ENCODE assay signal across 9 cellular contexts in the genomic region with DNA sequence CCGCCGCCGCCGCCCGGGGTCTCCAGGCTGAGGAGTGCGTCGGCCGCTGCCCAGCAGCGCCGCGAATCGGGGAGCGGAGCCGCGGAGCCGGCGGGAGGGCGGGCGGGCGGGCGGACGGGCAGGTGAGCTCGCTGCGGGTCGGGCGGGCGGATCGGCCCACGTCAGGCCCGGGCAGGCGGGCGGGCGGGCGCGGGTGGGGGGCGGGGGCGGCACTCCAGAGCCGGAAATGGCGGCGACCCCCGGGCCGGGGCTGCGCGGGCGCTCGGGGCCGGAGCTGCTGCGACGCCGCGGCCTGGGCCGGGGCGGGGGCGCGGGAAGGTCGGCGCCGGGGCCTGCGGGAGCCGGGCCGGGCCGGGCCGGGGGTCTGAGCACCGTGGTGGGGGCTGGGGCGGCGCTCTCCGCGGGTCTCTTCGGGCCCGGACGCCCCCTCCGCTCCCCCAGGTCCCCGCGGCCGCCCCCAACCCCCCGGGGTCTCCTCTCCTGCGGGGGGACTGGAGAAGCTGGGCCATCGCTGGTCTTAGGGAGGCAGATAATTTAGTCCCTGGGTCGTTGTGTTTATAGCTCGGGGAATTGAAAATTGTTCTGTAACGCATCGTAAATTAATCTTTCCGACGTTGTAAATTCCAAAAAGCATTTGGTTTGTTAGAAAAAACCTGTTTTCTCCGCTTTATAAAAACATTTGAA. TPM values are rescaled to one million over a fixed set of nuclear protein-coding genes. Genes with fewer than 3 reads are reported as not detected.
DNase-seq lines count a peak whose midpoint lies in the region; ATAC-seq and TF ChIP-seq lines count a peak whose summit lies in the region.
"Had no signal": no experiment of that assay in that cellular context is flagged by ENCODE, and none has a peak within 500 bp of the region (broad histone marks: within the 10 kb centered on the region; RNA-seq: fewer than 3 reads in every experiment).

No MANE protein-coding gene starts in this region.

- no peaks in the 10 kb centered on the region for H3K9me3 ChIP-seq in HUES64 (ENCODE audit: insufficient read depth, low read depth, low read length)

- no peak overlapping the region for H3K27ac ChIP-seq in HUES64 (ENCODE audit: low read depth, low read length)

- ATAC-seq in activated CD8-positive, alpha-beta memory T cell treated with anti-CD3 and anti-CD28 coated beads, Interleukin-2, amount 10 ng/mL, durations not matched to agents 7 days and 5 days, result no peak

- H3K9ac ChIP-seq in HUES64 (ENCODE audit: low read depth, low read length), result peak overlapping the region; percentile 72

- H3K27ac Mint-ChIP-seq in activated CD8-positive, alpha-beta memory T cell treated with anti-CD3 and anti-CD28 coated beads, Interleukin-2, amount 10 ng/mL, durations not matched to agents 7 days and 5 days, result peak overlapping the region; percentile 97
- peak overlapping the region; percentile 43 for H3K27ac Mint-ChIP-seq in nephron progenitor cell

- TF ChIP-seq CTCF in choroid plexus epithelial cell (conservative IDR thresholded peaks at IDR 0.05; ENCODE audit: low read depth, low read length), result no peak
- no peak for TF ChIP-seq CTCF in nephron progenitor cell (IDR thresholded peaks at IDR 0.05)

- H3K4me1 ChIP-seq in HUES64 (ENCODE audit: insufficient read depth, low read length), result peaks cover 10% of the 10 kb centered on the region; the same call in 1 of the 2 replicates

- CTCF ChIA-PET in activated CD8-positive, alpha-beta memory T cell treated with anti-CD3 and anti-CD28 coated beads, Interleukin-2, amount 10 ng/mL, durations not matched to agents 7 days and 5 days (lab: Charles Lee), result interaction anchor here (0.7 to 2.1 kb wide), 8 partner anchors 15 to 361 kb away, joined by 3 to 6 read pairs (median 4); a partner anchor contains a TSS

- under 1% methylated on average over 81 of the region's 85 CpGs for WGBS in HUES64

- H3K27me3 ChIP-seq in HUES64 (ENCODE audit: insufficient read depth, low read length), result no peaks in the 10 kb centered on the region

- H3K4me3 ChIP-seq in HUES64 (ENCODE audit: low read length), result peak overlapping the region; percentile 83
- H3K4me3 ChIP-seq in choroid plexus epithelial cell (ENCODE audit: low read depth, low read length), result peak overlapping the region; percentile 67

- H3K27me3 Mint-ChIP-seq in activated CD8-positive, alpha-beta memory T cell treated with anti-CD3 and anti-CD28 coated beads, Interleukin-2, amount 10 ng/mL, durations not matched to agents 7 days and 5 days, result no peaks in the 10 kb centered on the region
- H3K27me3 Mint-ChIP-seq in nephron progenitor cell (ENCODE audit: low read depth, poor library complexity), result peaks cover 3% of the 10 kb centered on the region

- no peaks in the 10 kb centered on the region for H3K9me3 Mint-ChIP-seq in activated CD8-positive, alpha-beta memory T cell treated with anti-CD3 and anti-CD28 coated beads, Interleukin-2, amount 10 ng/mL, durations not matched to agents 7 days and 5 days (ENCODE audit: low read depth)
- no peaks in the 10 kb centered on the region for H3K9me3 Mint-ChIP-seq in nephron progenitor cell

- DNase-seq in activated CD8-positive, alpha-beta memory T cell treated with anti-CD3 and anti-CD28 coated beads, Interleukin-2, amount 10 ng/mL, durations not matched to agents 7 days and 5 days, result no peak
- no peak for DNase-seq in activated CD8-positive, alpha-beta memory T cell treated with anti-CD3 and anti-CD28 coated beads for 24 hours
- DNase-seq in choroid plexus epithelial cell (ENCODE audit: low read depth) (no peak), nephron progenitor cell (no peak), NOMO-1 (lab: John Stamatoyannopoulos, UW; ENCODE audit: unreplicated experiment in 2 of 2) (no peak), DMS53 treated with DMSO at 0.1 percent for 48 hours (lab: John Stamatoyannopoulos, UW; ENCODE audit: unreplicated experiment) (no peak)
- DNase-seq in activated CD8-positive, alpha-beta memory T cell treated with anti-CD3 and anti-CD28 coated beads, Interleukin-2, amount 50 U/mL, for 48 hours, result no peak

- peak overlapping the region; percentile 91 for H3K4me3 Mint-ChIP-seq in activated CD8-positive, alpha-beta memory T cell treated with anti-CD3 and anti-CD28 coated beads, Interleukin-2, amount 10 ng/mL, durations not matched to agents 7 days and 5 days
- peak overlapping the region; percentile 89 for H3K4me3 Mint-ChIP-seq in nephron progenitor cell

- H3K4me1 Mint-ChIP-seq in activated CD8-positive, alpha-beta memory T cell treated with anti-CD3 and anti-CD28 coated beads, Interleukin-2, amount 10 ng/mL, durations not matched to agents 7 days and 5 days, result peaks cover 38% of the 10 kb centered on the region
- peaks cover 39% of the 10 kb centered on the region for H3K4me1 Mint-ChIP-seq in nephron progenitor cell

- H3K36me3 Mint-ChIP-seq in activated CD8-positive, alpha-beta memory T cell treated with anti-CD3 and anti-CD28 coated beads, Interleukin-2, amount 10 ng/mL, durations not matched to agents 7 days and 5 days, result peaks cover 15% of the 10 kb centered on the region
- H3K36me3 Mint-ChIP-seq in nephron progenitor cell (ENCODE audit: low read depth), result peaks cover 15% of the 10 kb centered on the region

- peaks cover 12% of the 10 kb centered on the region for H3K36me3 ChIP-seq in HUES64 (ENCODE audit: insufficient read depth, low read length)

RNA-seq across cellular contexts. Expression of a gene that starts 0.4 kb away (rescaled TPM):
- total RNA-seq in activated CD8-positive, alpha-beta memory T cell treated with anti-CD3 and anti-CD28 coated beads, Interleukin-2, amount 10 ng/mL, durations not matched to agents 7 days and 5 days, result 10 to 100 TPM; 44.4 to 51.9 TPM
- polyA plus RNA-seq in HUES64 (2013, experiment 1 of 2), result 19.1 TPM
- polyA plus RNA-seq in HUES64 (2013, experiment 2 of 2), result 19.7 TPM

RNA-seq across cellular contexts. Expression of a gene that starts 30.3 kb away (rescaled TPM):
- 10 to 100 TPM; 33.5 to 46.2 TPM for total RNA-seq in activated CD8-positive, alpha-beta memory T cell treated with anti-CD3 and anti-CD28 coated beads, Interleukin-2, amount 10 ng/mL, durations not matched to agents 7 days and 5 days
- polyA plus RNA-seq in HUES64 (2013, experiment 1 of 2), result 68.5 TPM
- polyA plus RNA-seq in HUES64 (2013, experiment 2 of 2), result 63.7 TPM

RNA-seq across cellular contexts. Expression of a gene that starts 34.0 kb away (rescaled TPM):
- total RNA-seq in activated CD8-positive, alpha-beta memory T cell treated with anti-CD3 and anti-CD28 coated beads, Interleukin-2, amount 10 ng/mL, durations not matched to agents 7 days and 5 days, result not detected
- not detected for polyA plus RNA-seq in HUES64 (2013, experiment 1 of 2)
- not detected for polyA plus RNA-seq in HUES64 (2013, experiment 2 of 2)
- total RNA-seq: glomerular endothelial cell had no signal
